Comparison of ENCODE assay signal across 19 cellular contexts in the genomic region with DNA sequence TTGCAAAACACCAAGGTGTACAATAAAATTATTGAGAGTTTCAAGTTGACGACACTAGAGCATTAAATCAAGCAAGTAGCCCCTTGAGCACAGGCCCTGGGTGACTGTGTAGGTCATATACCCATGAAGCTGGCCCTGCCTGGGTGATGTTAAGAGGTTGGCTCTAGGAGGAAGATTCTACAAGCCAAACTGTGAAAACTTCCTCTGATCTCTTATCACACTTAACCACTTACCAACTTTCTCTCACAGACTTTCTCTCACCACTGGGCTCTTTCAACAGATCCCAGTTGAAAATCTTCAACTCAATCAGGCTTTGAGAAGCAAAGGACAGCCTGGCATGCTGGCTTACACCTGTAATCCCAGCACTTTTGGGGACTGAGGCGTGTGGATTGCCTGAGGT.
"Had no signal": no experiment of that assay in that cellular context is flagged by ENCODE, and none has a peak within 500 bp of the region (broad histone marks: within the 10 kb centered on the region; RNA-seq: fewer than 3 reads in every experiment).

No MANE protein-coding gene starts in this region.

- ATAC-seq: esophagus mucosa; left ventricle myocardium superior; right lobe of liver; stimulated activated effector memory CD8-positive, alpha-beta T cell treated with anti-CD3 and anti-CD28 coated beads, Interleukin-12 subunit alpha, Interleukin-12 subunit beta, amount 100 ng/mL, for 72 hours; stimulated activated naive CD8-positive, alpha-beta T cell treated with anti-CD3 and anti-CD28 coated beads, Interleukin-15, amount 100 ng/mL, for 72 hours had no signal

- H3K27me3 ChIP-seq: right lobe of liver, tibial artery had no signal

- H3K27ac Mint-ChIP-seq: activated CD4-positive, alpha-beta memory T cell treated with anti-CD3 and anti-CD28 coated beads for 36 hours; activated T-helper 1 cell treated with anti-CD3 and anti-CD28 coated beads, Interleukin-12 subunit alpha, Interleukin-12 subunit beta, Interleukin-2, Interleukin-4 antibody, amounts not matched to agents 30 ng/mL and 10 ng/mL and 1 ng/mL, durations not matched to agents 14 hours and 24 hours and 36 hours; nephron progenitor cell; stimulated activated naive CD8-positive, alpha-beta T cell treated with anti-CD3 and anti-CD28 coated beads, Interleukin-15, amount 100 ng/mL, for 72 hours had no signal

- H3K36me3 Mint-ChIP-seq: activated CD4-positive, alpha-beta memory T cell treated with anti-CD3 and anti-CD28 coated beads for 36 hours; stimulated activated effector memory CD8-positive, alpha-beta T cell treated with anti-CD3 and anti-CD28 coated beads, Interleukin-12 subunit alpha, Interleukin-12 subunit beta, amount 100 ng/mL, for 72 hours had no signal

- H3K4me3 ChIP-seq: right lobe of liver, skin epidermis, tibial artery had no signal

- DNase-seq: activated CD4-positive, alpha-beta memory T cell treated with anti-CD3 and anti-CD28 coated beads for 36 hours; activated CD4-positive, alpha-beta T cell treated with anti-CD3 and anti-CD28 coated beads for 4 hours; activated CD4-positive, CD25-positive, alpha-beta regulatory T cell; activated gamma-delta T cell; central memory CD4-positive, alpha-beta T cell; effector memory CD4-positive, alpha-beta T cell; foreskin melanocyte; left ventricle myocardium superior; mammary epithelial cell; nephron progenitor cell; right lobe of liver; stimulated activated CD4-positive, alpha-beta T cell treated with anti-CD3 and anti-CD28 coated beads, Interleukin-1b, Interleukin-23, amount 100 ng/mL, for 48 hours; stimulated activated naive CD8-positive, alpha-beta T cell treated with anti-CD3 and anti-CD28 coated beads, Interleukin-15, amount 100 ng/mL, for 72 hours; tibial artery had no signal

- H3K27me3 Mint-ChIP-seq: activated CD4-positive, alpha-beta memory T cell treated with anti-CD3 and anti-CD28 coated beads for 36 hours; activated naive CD4-positive, alpha-beta T cell treated with anti-CD3 and anti-CD28 coated beads, Interleukin-2, amount 50 U/mL, for 24 hours; stimulated activated naive CD8-positive, alpha-beta T cell treated with anti-CD3 and anti-CD28 coated beads, Interleukin-15, amount 100 ng/mL, for 72 hours had no signal

- H3K4me3 Mint-ChIP-seq: activated CD4-positive, alpha-beta memory T cell treated with anti-CD3 and anti-CD28 coated beads for 36 hours; activated naive CD4-positive, alpha-beta T cell treated with anti-CD3 and anti-CD28 coated beads, Interleukin-2, amount 50 U/mL, for 24 hours; activated T-helper 1 cell treated with anti-CD3 and anti-CD28 coated beads, Interleukin-12 subunit alpha, Interleukin-12 subunit beta, Interleukin-2, Interleukin-4 antibody, amounts not matched to agents 30 ng/mL and 10 ng/mL and 1 ng/mL, durations not matched to agents 14 hours and 24 hours and 36 hours; nephron progenitor cell; stimulated activated effector memory CD8-positive, alpha-beta T cell treated with anti-CD3 and anti-CD28 coated beads, Interleukin-12 subunit alpha, Interleukin-12 subunit beta, amount 100 ng/mL, for 72 hours; stimulated activated naive CD8-positive, alpha-beta T cell treated with anti-CD3 and anti-CD28 coated beads, Interleukin-15, amount 100 ng/mL, for 72 hours had no signal

- H3K27ac ChIP-seq: right lobe of liver, skin epidermis, tibial artery had no signal

- H3K4me1 ChIP-seq: right lobe of liver, tibial artery had no signal

- H3K36me3 ChIP-seq: right lobe of liver, tibial artery had no signal

- H3K9me3 Mint-ChIP-seq: activated CD4-positive, alpha-beta memory T cell treated with anti-CD3 and anti-CD28 coated beads for 36 hours; activated naive CD4-positive, alpha-beta T cell treated with anti-CD3 and anti-CD28 coated beads, Interleukin-2, amount 50 U/mL, for 24 hours; activated T-helper 1 cell treated with anti-CD3 and anti-CD28 coated beads, Interleukin-12 subunit alpha, Interleukin-12 subunit beta, Interleukin-2, Interleukin-4 antibody, amounts not matched to agents 30 ng/mL and 10 ng/mL and 1 ng/mL, durations not matched to agents 14 hours and 24 hours and 36 hours; nephron progenitor cell; stimulated activated effector memory CD8-positive, alpha-beta T cell treated with anti-CD3 and anti-CD28 coated beads, Interleukin-12 subunit alpha, Interleukin-12 subunit beta, amount 100 ng/mL, for 72 hours had no signal

- H3K9me3 ChIP-seq: right lobe of liver, tibial artery had no signal
